Comparison of ENCODE assay signal across 12 cellular contexts in the genomic region with DNA sequence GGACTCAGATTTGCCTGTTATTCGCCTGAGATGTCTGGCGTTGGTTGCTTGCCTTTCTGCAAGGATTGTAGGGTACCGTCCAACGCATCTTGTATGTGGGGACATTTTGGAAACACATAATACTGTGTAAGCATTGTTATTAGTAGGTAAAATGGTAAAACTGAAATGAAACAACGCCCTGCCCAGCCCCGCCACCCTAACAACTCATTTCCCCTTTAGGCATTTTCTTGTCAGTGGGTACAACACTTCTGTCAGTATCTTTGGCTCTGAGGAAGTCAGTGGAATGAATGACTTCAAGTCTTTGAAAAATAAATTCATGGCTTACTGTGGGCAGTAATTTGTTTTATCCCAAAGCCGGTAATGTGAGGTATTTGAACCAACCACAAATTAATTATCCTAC.
DNase-seq lines count a peak whose midpoint lies in the region; ATAC-seq and TF ChIP-seq lines count a peak whose summit lies in the region.
"Had no signal": no experiment of that assay in that cellular context is flagged by ENCODE, and none has a peak within 500 bp of the region (broad histone marks: within the 10 kb centered on the region; RNA-seq: fewer than 3 reads in every experiment).

No MANE protein-coding gene starts in this region.

- peaks cover 73% of the 10 kb centered on the region for H3K79me2 ChIP-seq in ACC112 (ENCODE audit: control insufficient read depth, insufficient read depth, low read length, unreplicated experiment)

- peaks cover 0 to 20% (median 7%) of the 10 kb centered on the region in 5 donors for H3K27me3 Mint-ChIP-seq in naive thymus-derived CD4-positive, alpha-beta T cell

- H3K4me3 ChIP-seq in ACC112 (ENCODE audit: low read depth, low read length) (no peak overlapping the region), coronary artery (no peak overlapping the region)
- H3K4me3 ChIP-seq in naive thymus-derived CD4-positive, alpha-beta T cell (ENCODE audit: low read length), result no peak overlapping the region
- H3K4me3 ChIP-seq: MG63, SJCRH30 had no signal

- no peak for TF ChIP-seq CTCF in coronary artery (IDR thresholded peaks at IDR 0.05)

- H3K36me3 Mint-ChIP-seq in naive thymus-derived CD4-positive, alpha-beta T cell, result no peaks in the 10 kb centered on the region

- ATAC-seq in naive thymus-derived CD4-positive, alpha-beta T cell, result peak; percentile 39
- no peak for ATAC-seq in GM21619 (IDR thresholded peaks at IDR 0.05; ENCODE audit: unreplicated experiment)
- no peak for ATAC-seq in GM21360 (IDR thresholded peaks at IDR 0.05; ENCODE audit: unreplicated experiment)

- intact Hi-C loops in naive thymus-derived CD4-positive, alpha-beta T cell (cut with micrococcal nuclease), result no loop called here

- peaks cover 0 to 16% (median 0%) of the 10 kb centered on the region in 7 donors for H3K4me1 Mint-ChIP-seq in naive thymus-derived CD4-positive, alpha-beta T cell

- no peaks in the 10 kb centered on the region for H3K9me3 ChIP-seq in naive thymus-derived CD4-positive, alpha-beta T cell (ENCODE audit: control insufficient read depth in 2 of 3, low read length in 3 of 3)
- H3K9me3 ChIP-seq: MG63, SJCRH30 had no signal

- H3K27me3 ChIP-seq in ACC112 (ENCODE audit: insufficient read depth, low read length), result no peaks in the 10 kb centered on the region
- no peaks in the 10 kb centered on the region for H3K27me3 ChIP-seq in naive thymus-derived CD4-positive, alpha-beta T cell (ENCODE audit: control insufficient read depth in 2 of 2, insufficient read depth in 2 of 2, low read length in 2 of 2)
- H3K27me3 ChIP-seq: MG63, SJCRH30 had no signal

- DNase-seq in M059J (ENCODE audit: low read depth), result peak; percentile 12
- no peak for DNase-seq in coronary artery (ENCODE audit: low spot score)
- no peak for DNase-seq in naive thymus-derived CD4-positive, alpha-beta T cell
- no peak for DNase-seq in NCI-H345 (lab: John Stamatoyannopoulos, UW)
- DNase-seq in kidney glomerular epithelial cell (lab: John Stamatoyannopoulos, UW), result no peak
- DNase-seq: activated T-cell treated with anti-CD3 and anti-CD28 coated beads, Interleukin-2, amount 50 U/mL, for 48 hours; SJCRH30 had no signal

- peak overlapping the region; percentile 97 for H3K27ac ChIP-seq in ACC112 (ENCODE audit: low read depth, low read length)
- H3K27ac ChIP-seq in coronary artery, result peak overlapping the region; percentile 11 to 75
- H3K27ac ChIP-seq in naive thymus-derived CD4-positive, alpha-beta T cell (ENCODE audit: low read depth, low read length), result no peak overlapping the region
- H3K27ac ChIP-seq: HL-60, SJCRH30 had no signal

- no peak overlapping the region for H3K4me3 Mint-ChIP-seq in naive thymus-derived CD4-positive, alpha-beta T cell

- CTCF ChIA-PET in naive thymus-derived CD4-positive, alpha-beta T cell (lab: Charles Lee), result no interaction called here

- POLR2A ChIA-PET in naive thymus-derived CD4-positive, alpha-beta T cell (lab: Charles Lee), result no interaction called here

- H3K36me3 ChIP-seq in ACC112 (ENCODE audit: insufficient read depth, low read length), result no peaks in the 10 kb centered on the region
- no peaks in the 10 kb centered on the region for H3K36me3 ChIP-seq in naive thymus-derived CD4-positive, alpha-beta T cell (ENCODE audit: control insufficient read depth in 2 of 3, insufficient read depth in 3 of 3, low read length in 3 of 3)
- H3K36me3 ChIP-seq: MG63, SJCRH30 had no signal

- no peak overlapping the region for H2AFZ ChIP-seq in ACC112 (ENCODE audit: low read length, unreplicated experiment)

- peaks cover 0 to 1% (median 0%) of the 10 kb centered on the region in 11 donors for H3K9me3 Mint-ChIP-seq in naive thymus-derived CD4-positive, alpha-beta T cell

- no peak overlapping the region for H3K27ac Mint-ChIP-seq in naive thymus-derived CD4-positive, alpha-beta T cell

- peaks cover 54% of the 10 kb centered on the region for H3K4me1 ChIP-seq in ACC112 (ENCODE audit: control insufficient read depth, insufficient read depth, low read length, unreplicated experiment)
- no peaks in the 10 kb centered on the region for H3K4me1 ChIP-seq in naive thymus-derived CD4-positive, alpha-beta T cell (ENCODE audit: control insufficient read depth in 2 of 2, insufficient read depth in 2 of 2, low read length in 2 of 2)
